In genomic region chr2:205407984-205408383, GRCh38 we compare ENCODE assay signal across 16 cellular contexts.
DNase-seq lines count a peak whose midpoint lies in the region; ATAC-seq and TF ChIP-seq lines count a peak whose summit lies in the region.
"Had no signal": no experiment of that assay in that cellular context is flagged by ENCODE, and none has a peak within 500 bp of the region (broad histone marks: within the 10 kb centered on the region; RNA-seq: fewer than 3 reads in every experiment).

No MANE protein-coding gene starts in this region.

- no peaks in the 10 kb centered on the region for H3K9me3 ChIP-seq in left lung
- H3K9me3 ChIP-seq: lower lobe of right lung, tibial artery had no signal

- CTCF ChIA-PET in activated CD8-positive, alpha-beta T cell treated with anti-CD3 and anti-CD28 coated beads, Interleukin-2, amount 10 ng/mL, durations not matched to agents 7 days and 5 days (lab: Charles Lee), result no interaction called here
- CTCF ChIA-PET in activated CD4-positive, alpha-beta T cell treated with anti-CD3 and anti-CD28 coated beads for 36 hours (lab: Charles Lee), result no interaction called here

- no peaks in the 10 kb centered on the region for H3K9me3 Mint-ChIP-seq in activated CD8-positive, alpha-beta T cell treated with anti-CD3 and anti-CD28 coated beads, Interleukin-2, amount 10 ng/mL, durations not matched to agents 7 days and 5 days (ENCODE audit: insufficient read depth)
- H3K9me3 Mint-ChIP-seq in activated CD4-positive, alpha-beta T cell treated with anti-CD3 and anti-CD28 coated beads for 36 hours (ENCODE audit: low read depth), result no peaks in the 10 kb centered on the region
- H3K9me3 Mint-ChIP-seq: activated T-cell treated with anti-CD3 and anti-CD28 coated beads, Interleukin-2, amount 50 U/mL, for 24 hours had no signal

- H3K27ac Mint-ChIP-seq in activated CD8-positive, alpha-beta T cell treated with anti-CD3 and anti-CD28 coated beads, Interleukin-2, amount 10 ng/mL, durations not matched to agents 7 days and 5 days, result no peak overlapping the region
- no peak overlapping the region for H3K27ac Mint-ChIP-seq in activated CD4-positive, alpha-beta T cell treated with anti-CD3 and anti-CD28 coated beads for 36 hours
- H3K27ac Mint-ChIP-seq: activated T-cell treated with anti-CD3 and anti-CD28 coated beads, Interleukin-2, amount 50 U/mL, for 24 hours; B cell had no signal

- ATAC-seq in left lung (peak; percentile 36), HG02642 (IDR thresholded peaks at IDR 0.05; ENCODE audit: poor library complexity, unreplicated experiment) (no peak)
- ATAC-seq in activated CD8-positive, alpha-beta T cell treated with anti-CD3 and anti-CD28 coated beads, Interleukin-2, amount 10 ng/mL, durations not matched to agents 7 days and 5 days, result no peak
- no peak for ATAC-seq in activated CD4-positive, alpha-beta T cell treated with anti-CD3 and anti-CD28 coated beads for 36 hours
- ATAC-seq: activated CD4-positive, CD25-positive, alpha-beta regulatory T cell treated with anti-CD3 and anti-CD28 coated beads, Interleukin-2, amount 50 U/mL, for 24 hours; lower lobe of right lung had no signal

- H3K36me3 Mint-ChIP-seq in activated CD8-positive, alpha-beta T cell treated with anti-CD3 and anti-CD28 coated beads, Interleukin-2, amount 10 ng/mL, durations not matched to agents 7 days and 5 days (ENCODE audit: low read depth), result no peaks in the 10 kb centered on the region
- no peaks in the 10 kb centered on the region for H3K36me3 Mint-ChIP-seq in activated CD4-positive, alpha-beta T cell treated with anti-CD3 and anti-CD28 coated beads for 36 hours (ENCODE audit: low read depth)

- H3K4me1 Mint-ChIP-seq in activated CD8-positive, alpha-beta T cell treated with anti-CD3 and anti-CD28 coated beads, Interleukin-2, amount 10 ng/mL, durations not matched to agents 7 days and 5 days (ENCODE audit: low read depth), result no peaks in the 10 kb centered on the region
- H3K4me1 Mint-ChIP-seq in activated CD4-positive, alpha-beta T cell treated with anti-CD3 and anti-CD28 coated beads for 36 hours, result no peaks in the 10 kb centered on the region
- H3K4me1 Mint-ChIP-seq: B cell had no signal

- no peak overlapping the region for H3K27ac ChIP-seq in left lung
- H3K27ac ChIP-seq: lower lobe of right lung, tibial artery had no signal

- H3K27me3 ChIP-seq in left lung, result no peaks in the 10 kb centered on the region
- H3K27me3 ChIP-seq: tibial artery had no signal

- POLR2A ChIA-PET in activated CD8-positive, alpha-beta T cell treated with anti-CD3 and anti-CD28 coated beads, Interleukin-2, amount 10 ng/mL, durations not matched to agents 7 days and 5 days (lab: Charles Lee), result no interaction called here
- POLR2A ChIA-PET in activated CD4-positive, alpha-beta T cell treated with anti-CD3 and anti-CD28 coated beads for 36 hours (lab: Charles Lee), result no interaction called here

- no peak for TF ChIP-seq CTCF in left lung (IDR thresholded peaks at IDR 0.05)

- DNase-seq in A172 (ENCODE audit: low spot score), result peak; percentile 10
- DNase-seq in HCEC 1CT, result peak; percentile 21
- DNase-seq in brain pericyte (ENCODE audit: low read depth, low spot score), result peak; percentile 57
- no peak for DNase-seq in left lung
- no peak for DNase-seq in activated CD8-positive, alpha-beta T cell treated with anti-CD3 and anti-CD28 coated beads, Interleukin-2, amount 10 ng/mL, durations not matched to agents 7 days and 5 days
- DNase-seq in activated CD4-positive, alpha-beta T cell treated with anti-CD3 and anti-CD28 coated beads for 36 hours, result no peak
- DNase-seq in activated naive CD4-positive, alpha-beta T cell treated with anti-CD3 and anti-CD28 coated beads, Interleukin-2, amount 50 U/mL, for 16 hours, result no peak
- DNase-seq: activated T-cell treated with anti-CD3 and anti-CD28 coated beads, Interleukin-2, amount 50 U/mL, for 24 hours; aorta; lower lobe of right lung; NCI-H2029 treated with DMSO at 0.1 percent for 48 hours; stimulated activated CD4-positive, alpha-beta T cell treated with anti-CD3 and anti-CD28 coated beads, Interleukin-12 subunit alpha, Interleukin-12 subunit beta, amount 100 ng/mL, for 4 hours; tibial artery had no signal

- intact Hi-C loops in left lung (cut with DNase I), result no loop called here
- intact Hi-C loops in activated CD4-positive, alpha-beta T cell treated with anti-CD3 and anti-CD28 coated beads for 36 hours (cut with DNase I, micrococcal nuclease), result no loop called here

- no peak overlapping the region for H3K4me3 ChIP-seq in left lung
- H3K4me3 ChIP-seq: lower lobe of right lung, tibial artery had no signal

- peaks cover 4% of the 10 kb centered on the region for H3K27me3 Mint-ChIP-seq in activated CD8-positive, alpha-beta T cell treated with anti-CD3 and anti-CD28 coated beads, Interleukin-2, amount 10 ng/mL, durations not matched to agents 7 days and 5 days (ENCODE audit: low read depth)
- H3K27me3 Mint-ChIP-seq in activated CD4-positive, alpha-beta T cell treated with anti-CD3 and anti-CD28 coated beads for 36 hours, result no peaks in the 10 kb centered on the region
- H3K27me3 Mint-ChIP-seq: activated T-cell treated with anti-CD3 and anti-CD28 coated beads, Interleukin-2, amount 50 U/mL, for 24 hours had no signal

- H3K36me3 ChIP-seq in left lung, result no peaks in the 10 kb centered on the region
- H3K36me3 ChIP-seq: lower lobe of right lung, tibial artery had no signal

- H3K4me1 ChIP-seq in left lung, result no peaks in the 10 kb centered on the region
- H3K4me1 ChIP-seq: lower lobe of right lung had no signal

- no peak overlapping the region for H3K4me3 Mint-ChIP-seq in activated CD8-positive, alpha-beta T cell treated with anti-CD3 and anti-CD28 coated beads, Interleukin-2, amount 10 ng/mL, durations not matched to agents 7 days and 5 days
- H3K4me3 Mint-ChIP-seq in activated CD4-positive, alpha-beta T cell treated with anti-CD3 and anti-CD28 coated beads for 36 hours, result no peak overlapping the region
- H3K4me3 Mint-ChIP-seq: activated T-cell treated with anti-CD3 and anti-CD28 coated beads, Interleukin-2, amount 50 U/mL, for 24 hours; B cell had no signal

Comparison
In these comparisons a context has a peak if more than half of its experiments do, and no peak if none do; other contexts are left out.
1. DNase-seq: peak in A172 (single experiment), HCEC 1CT (single experiment) and brain pericyte (single experiment); none in left lung (0 of 2), activated CD8-positive, alpha-beta T cell treated with anti-CD3 and anti-CD28 coated beads, Interleukin-2, amount 10 ng/mL, durations not matched to agents 7 days and 5 days (single experiment), activated CD4-positive, alpha-beta T cell treated with anti-CD3 and anti-CD28 coated beads for 36 hours (single experiment) and activated naive CD4-positive, alpha-beta T cell treated with anti-CD3 and anti-CD28 coated beads, Interleukin-2, amount 50 U/mL, for 16 hours (single experiment).